8 cellular contexts compared by ENCODE assay signal in the genomic region with DNA sequence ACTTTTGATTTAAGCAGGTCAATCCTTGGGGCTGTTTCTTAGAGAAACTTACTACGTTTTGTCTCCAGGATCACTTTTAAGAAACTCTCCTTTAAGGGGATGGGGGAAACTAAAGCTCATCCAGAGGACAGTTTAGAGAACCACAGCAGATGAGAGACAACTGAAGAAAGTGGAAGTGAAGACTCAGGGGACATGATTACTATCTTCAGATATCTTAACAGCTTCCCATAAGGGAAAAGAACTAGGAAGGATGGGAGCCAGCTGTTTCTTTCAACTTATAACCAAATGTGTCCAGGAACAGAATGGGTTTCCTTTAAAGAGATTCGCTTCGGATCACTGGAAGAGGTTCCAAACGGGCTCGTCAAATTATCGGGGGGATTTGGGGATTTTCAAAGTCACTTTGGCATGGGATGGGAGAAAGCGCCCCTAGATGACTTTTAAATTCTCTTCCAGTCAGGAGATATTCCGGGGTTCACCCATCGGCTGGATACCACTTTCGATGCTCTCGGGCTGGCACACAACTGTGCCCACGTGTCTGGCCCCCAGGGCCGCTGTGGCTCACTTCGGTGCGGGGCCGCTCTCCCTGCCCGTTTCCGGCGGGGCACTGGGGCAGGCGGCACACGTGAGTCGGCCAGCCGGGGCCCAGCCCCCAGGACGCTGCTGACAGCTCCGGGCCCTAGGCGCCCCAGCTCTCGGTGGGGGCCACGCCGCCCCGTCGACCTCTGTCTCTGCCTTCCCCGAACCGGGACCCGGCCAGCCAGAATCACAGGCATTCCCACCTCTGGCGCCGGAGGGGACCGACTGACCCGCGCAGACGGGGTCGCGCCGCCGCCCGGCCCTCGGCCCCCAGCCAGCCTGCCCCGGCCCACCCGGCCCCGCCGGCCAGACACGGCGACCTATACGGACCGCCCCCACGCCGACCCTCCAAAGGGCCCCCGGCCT. TPM values are rescaled to one million over a fixed set of nuclear protein-coding genes. Genes with fewer than 3 reads are reported as not detected.
DNase-seq lines count a peak whose midpoint lies in the region; ATAC-seq and TF ChIP-seq lines count a peak whose summit lies in the region.

No MANE protein-coding gene starts in this region.

- H3K9ac ChIP-seq in rectal smooth muscle tissue (ENCODE audit: low read length): peak overlapping the region; percentile 34

- H3K4me3 ChIP-seq in right atrium auricular region: peak overlapping the region; percentile 90 to 92
- peak overlapping the region; percentile 74 for H3K4me3 ChIP-seq in rectal smooth muscle tissue (ENCODE audit: low read length)

- no peak for TF ChIP-seq CTCF in right atrium auricular region (IDR thresholded peaks at IDR 0.05)

- H3K27ac ChIP-seq in adipose tissue (ENCODE audit: low read depth, low read length) (peak overlapping the region; percentile 85), right atrium auricular region (peak overlapping the region; percentile 97 to 99), rectal smooth muscle tissue (ENCODE audit: low read depth, low read length) (peak overlapping the region; percentile 97)

- 1 to 5% (median 2%) methylated on average over 36 to 57 of the region's 57 CpGs for WGBS in adipose tissue, 3 donors

- H3K4me1 ChIP-seq in right atrium auricular region (peaks cover 0 to 41% of the 10 kb centered on the region in 2 donors), rectal smooth muscle tissue (ENCODE audit: control insufficient read depth, insufficient read depth, low read length) (peaks cover 12% of the 10 kb centered on the region)

- ATAC-seq in GM19328 (IDR thresholded peaks at IDR 0.05; ENCODE audit: unreplicated experiment): peak; percentile 43
- peak; percentile 38 for ATAC-seq in HG03521 (IDR thresholded peaks at IDR 0.05; ENCODE audit: unreplicated experiment)
- no peak for ATAC-seq in HG03565 (IDR thresholded peaks at IDR 0.05; ENCODE audit: unreplicated experiment)

- DNase-seq in CD1c-positive myeloid dendritic cell (ENCODE audit: extremely low spot score) (peak; percentile 31), SKM-1 (lab: John Stamatoyannopoulos, UW; ENCODE audit: unreplicated experiment) (peak; percentile 68), right atrium auricular region (ENCODE audit: low spot score) (peak; percentile 66)

- H3K9me3 ChIP-seq in right atrium auricular region: no peaks in the 10 kb centered on the region

- no peaks in the 10 kb centered on the region for H3K36me3 ChIP-seq in right atrium auricular region
- H3K36me3 ChIP-seq in rectal smooth muscle tissue (ENCODE audit: control insufficient read depth, insufficient read depth, low read length): no peaks in the 10 kb centered on the region

- H3K27me3 ChIP-seq in right atrium auricular region (no peaks in the 10 kb centered on the region), rectal smooth muscle tissue (ENCODE audit: control insufficient read depth, insufficient read depth, low read length) (no peaks in the 10 kb centered on the region)

RNA-seq across cellular contexts. Expression of gene SCMH1, which starts 1.0 kb away (rescaled TPM):
- 10 to 100 TPM; 24.1 to 26.3 (median 24.4) TPM for polyA plus RNA-seq in adipose tissue
- total RNA-seq in right atrium auricular region: 10 to 100 TPM; 50.1 to 62.5 TPM
